In the genomic region with DNA sequence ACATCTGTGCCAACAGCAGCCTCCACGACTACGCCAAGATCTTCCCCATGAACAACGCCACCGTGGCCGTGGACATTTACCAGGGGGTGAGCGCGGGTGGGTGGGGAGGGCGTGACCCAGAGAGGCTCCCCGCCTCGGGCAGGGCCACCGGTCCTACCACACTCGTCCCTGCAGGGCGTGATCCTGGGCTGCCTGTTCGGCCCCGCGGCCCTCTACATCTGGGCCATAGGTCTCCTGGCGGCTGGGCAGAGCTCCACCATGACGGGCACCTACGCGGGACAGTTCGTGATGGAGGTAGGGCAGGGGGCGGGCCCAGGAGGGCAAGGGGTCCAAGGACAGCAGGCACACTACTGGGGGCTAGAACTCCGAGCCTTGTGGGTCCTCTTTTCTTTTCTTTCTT, we compare ENCODE assay signal across 1 cellular context.
TF ChIP-seq lines count a peak whose summit lies in the region.

No MANE protein-coding gene starts in this region.

TF ChIP-seq in HepG2, 621 proteins besides CTCF, POLR2A, EP300 and RAD21:
- no peak for TF ChIP-seq ZNF713 (CRISPR knock-in tag; IDR thresholded peaks at IDR 0.05)
- TF ChIP-seq, protein P1, sequence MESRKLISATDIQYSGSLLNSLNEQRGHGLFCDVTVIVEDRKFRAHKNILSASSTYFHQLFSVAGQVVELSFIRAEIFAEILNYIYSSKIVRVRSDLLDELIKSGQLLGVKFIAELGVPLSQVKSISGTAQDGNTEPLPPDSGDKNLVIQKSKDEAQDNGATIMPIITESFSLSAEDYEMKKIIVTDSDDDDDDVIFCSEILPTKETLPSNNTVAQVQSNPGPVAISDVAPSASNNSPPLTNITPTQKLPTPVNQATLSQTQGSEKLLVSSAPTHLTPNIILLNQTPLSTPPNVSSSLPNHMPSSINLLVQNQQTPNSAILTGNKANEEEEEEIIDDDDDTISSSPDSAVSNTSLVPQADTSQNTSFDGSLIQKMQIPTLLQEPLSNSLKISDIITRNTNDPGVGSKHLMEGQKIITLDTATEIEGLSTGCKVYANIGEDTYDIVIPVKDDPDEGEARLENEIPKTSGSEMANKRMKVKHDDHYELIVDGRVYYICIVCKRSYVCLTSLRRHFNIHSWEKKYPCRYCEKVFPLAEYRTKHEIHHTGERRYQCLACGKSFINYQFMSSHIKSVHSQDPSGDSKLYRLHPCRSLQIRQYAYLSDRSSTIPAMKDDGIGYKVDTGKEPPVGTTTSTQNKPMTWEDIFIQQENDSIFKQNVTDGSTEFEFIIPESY (CRISPR knock-in tag; IDR thresholded peaks at IDR 0.05) = 0 out of 2 replicates have a peak, but pooled peaks have one; percentile 17
TF ChIP-seq in HepG2: peak in this region for 1.
